8 cellular contexts compared by ENCODE assay signal in the genomic region with DNA sequence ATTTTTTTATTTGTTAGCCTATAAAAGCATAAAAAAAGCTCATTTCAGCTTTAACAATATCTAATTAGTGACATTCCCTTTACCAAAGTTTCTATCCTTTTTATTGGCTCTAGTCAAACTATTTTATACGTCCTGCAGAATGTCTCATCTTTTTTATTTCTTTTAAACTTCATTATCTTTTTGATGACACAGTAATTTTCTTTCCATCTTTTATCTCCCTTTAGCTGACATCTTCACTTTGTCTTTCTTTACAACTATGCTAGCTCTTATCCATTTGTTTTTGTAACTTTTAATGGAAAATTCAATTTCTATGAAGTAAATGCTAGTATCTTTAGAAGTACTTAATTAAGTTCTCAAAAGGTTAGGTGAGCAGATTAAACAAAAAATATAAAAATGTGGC.
"Had no signal": no experiment of that assay in that cellular context is flagged by ENCODE, and none has a peak within 500 bp of the region (broad histone marks: within the 10 kb centered on the region; RNA-seq: fewer than 3 reads in every experiment).

No MANE protein-coding gene starts in this region.

- H2AFZ ChIP-seq: GM23338 had no signal

- H3K4me2 ChIP-seq: GM23338, KMS-11 had no signal

- FAIRE-seq: H1, H54, HTR-8/SVneo had no signal

- H3K4me3 ChIP-seq: GM23338 had no signal

- H3K27ac ChIP-seq: KMS-11 had no signal

- ATAC-seq: GM23338 had no signal

- H3K9ac ChIP-seq: KMS-11 had no signal

- H3K27ac Mint-ChIP-seq: GM23338, H9 had no signal

- H3K9me3 Mint-ChIP-seq: GM23338 had no signal

- DNase-seq: H9, HCEC 1CT, KBM-7 had no signal

- H3K4me3 Mint-ChIP-seq: GM23338, H9 had no signal
